1 cellular context compared by ENCODE assay signal in the genomic region with DNA sequence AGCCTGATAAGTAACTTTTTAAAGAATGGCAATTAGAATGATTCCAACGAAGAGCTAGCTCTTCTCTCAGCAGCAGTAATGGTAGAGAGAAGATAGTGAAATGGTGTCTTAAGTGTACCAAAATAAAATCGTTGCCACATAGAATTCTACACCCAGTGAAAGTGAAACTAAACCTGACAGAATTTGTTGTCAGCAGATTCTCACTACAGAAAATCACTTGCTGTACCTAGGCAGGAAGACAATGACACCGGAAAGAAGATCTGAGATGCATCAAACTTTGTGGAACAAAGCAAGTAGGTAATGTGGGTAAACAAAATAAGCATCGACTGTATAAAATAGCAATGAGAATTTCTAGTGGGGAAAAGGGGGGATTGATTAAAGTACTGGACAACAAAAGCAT.
TF ChIP-seq lines count a peak whose summit lies in the region.

No MANE protein-coding gene starts in this region.

TF ChIP-seq in GM23338, 12 proteins besides CTCF, POLR2A, EP300 and RAD21 (continued from another document):
- no peak for TF ChIP-seq ZNF331 (CRISPR knock-in tag; IDR thresholded peaks at IDR 0.05; ENCODE audit: low read depth)
- TF ChIP-seq ZNF462 (CRISPR knock-in tag; IDR thresholded peaks at IDR 0.05) = no peak
- no peak for TF ChIP-seq NANOG (IDR thresholded peaks at IDR 0.05; ENCODE audit: borderline replicate concordance)
- no peak for TF ChIP-seq EZH2 (IDR thresholded peaks at IDR 0.05; ENCODE audit: low read depth, unreplicated experiment)
- TF ChIP-seq STAT1 (IDR thresholded peaks at IDR 0.05; ENCODE audit: unreplicated experiment) = no peak
- no peak for TF ChIP-seq JUNB (IDR thresholded peaks at IDR 0.05; ENCODE audit: unreplicated experiment)
